Comparison of ENCODE assay signal across 8 cellular contexts in the genomic region with DNA sequence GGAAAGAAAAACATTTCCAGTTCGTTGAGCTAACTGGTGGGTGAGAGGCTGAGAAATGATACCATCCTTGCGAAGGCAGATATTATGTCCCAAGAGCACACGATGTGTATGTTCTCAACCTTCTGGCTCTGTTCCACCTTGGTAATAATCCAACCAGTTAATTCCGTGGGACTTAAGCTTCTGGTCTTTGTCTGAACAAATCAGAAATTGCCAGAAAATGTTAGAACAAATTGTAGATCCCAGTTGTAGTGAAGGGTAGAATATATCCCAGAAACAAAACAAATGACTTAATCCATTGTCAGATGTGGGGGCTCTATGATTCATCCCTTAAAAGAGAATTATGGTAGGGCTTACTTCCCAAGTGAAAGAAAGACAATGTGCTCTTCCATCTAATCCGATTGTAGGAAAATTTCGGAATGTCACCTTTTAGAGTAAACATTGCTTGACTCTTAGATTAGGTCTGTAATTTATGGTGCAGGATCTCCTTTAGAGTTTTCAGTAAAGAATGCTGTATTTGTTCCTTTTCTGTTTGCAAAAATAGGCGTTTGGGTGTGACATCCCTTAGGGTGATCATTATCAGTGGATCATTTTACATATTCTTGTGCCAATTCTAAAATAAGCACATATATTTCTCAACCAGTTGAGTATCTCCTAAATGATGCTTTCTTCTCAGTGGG.
DNase-seq lines count a peak whose midpoint lies in the region; ATAC-seq, FAIRE-seq and TF ChIP-seq lines count a peak whose summit lies in the region.

No MANE protein-coding gene starts in this region.

- H3K36me3 ChIP-seq in adrenal gland (replicated peaks in 1 of 2) (no peaks in the 10 kb centered on the region), keratinocyte (ENCODE audit: control insufficient read depth in 2 of 2, extremely low read depth in 1 of 2, insufficient read depth in 2 of 2, low read length in 2 of 2) (no peaks in the 10 kb centered on the region)

- no peaks in the 10 kb centered on the region for H3K9me1 ChIP-seq in keratinocyte (ENCODE audit: control insufficient read depth, extremely low read depth, insufficient read depth, low read length)

- peak overlapping the region; percentile 95 for H3K9ac ChIP-seq in keratinocyte (ENCODE audit: control insufficient read depth, extremely low read depth, insufficient read depth, low read length)

- H3K27me3 ChIP-seq in adrenal gland (no peaks in the 10 kb centered on the region), keratinocyte (ENCODE audit: control insufficient read depth, extremely low read depth, insufficient read depth, low read length) (no peaks in the 10 kb centered on the region)

- no peak overlapping the region for H2AFZ ChIP-seq in keratinocyte (ENCODE audit: control insufficient read depth, low read length)

- peak overlapping the region in 1 of 4 donors; percentile 30 for H3K4me3 ChIP-seq in adrenal gland
- H3K4me3 ChIP-seq in keratinocyte (ENCODE audit: control insufficient read depth in 2 of 3, extremely low read depth in 1 of 3, insufficient read depth in 2 of 3, low read depth in 1 of 3, low read length in 3 of 3) = peak overlapping the region in 2 of 3 experiments; percentile 36 to 56

- WGBS in adrenal gland, 4 donors = 26 to 37% (median 28%) methylated on average over 7 of the region's 7 CpGs

- TF ChIP-seq POLR2A in adrenal gland (IDR thresholded peaks at IDR 0.05) = no peak

- H3K4me2 ChIP-seq in keratinocyte (ENCODE audit: control insufficient read depth, extremely low read depth, insufficient read depth, low read depth, low read length) = peak overlapping the region; percentile 96

- ATAC-seq in HG03439 (IDR thresholded peaks at IDR 0.05; ENCODE audit: unreplicated experiment) (no peak), GM18498 (IDR thresholded peaks at IDR 0.05; ENCODE audit: unreplicated experiment) (no peak)

- intact Hi-C loops in adrenal gland (cut with DNase I) = no loop called here

- H3K27ac ChIP-seq in adrenal gland (peak overlapping the region in 4 of 5 donors; percentile 48 to 85 (median 64)), keratinocyte (ENCODE audit: control insufficient read depth, insufficient read depth, low read length) (peak overlapping the region; percentile 100), substantia nigra (ENCODE audit: low read depth, low read length, poor library complexity, severe bottlenecking) (peak overlapping the region; percentile 52)

- no peaks in the 10 kb centered on the region for H3K79me2 ChIP-seq in keratinocyte (ENCODE audit: control insufficient read depth, insufficient read depth, low read length)

- H3K4me1 ChIP-seq in adrenal gland (replicated peaks in 1 of 2) (peaks cover 0 to 26% of the 10 kb centered on the region in 2 donors), keratinocyte (ENCODE audit: control insufficient read depth, extremely low read depth, insufficient read depth, low read length) (peaks cover 38% of the 10 kb centered on the region)

- DNase-seq in ACHN = peak; percentile 50
- DNase-seq in HK-2 (ENCODE audit: unreplicated experiment) = peak; percentile 36
- DNase-seq in adrenal gland = no peak
- DNase-seq in keratinocyte (ENCODE audit: low read depth, low spot score) = peak; percentile 41
- DNase-seq in substantia nigra (lab: John Stamatoyannopoulos, UW) = peak in 1 of 49 donors; percentile 2
- no peak for DNase-seq in NCI-H146 (lab: John Stamatoyannopoulos, UW)

- no peak for FAIRE-seq in keratinocyte (lab: Jason Lieb, UNC)

- TF ChIP-seq CTCF in adrenal gland (IDR thresholded peaks at IDR 0.05) (no peak), keratinocyte (optimal IDR thresholded peaks at IDR 0.05 in 1 of 3, IDR thresholded peaks at IDR 0.05 in 1 of 3, conservative IDR thresholded peaks at IDR 0.05 in 1 of 3; ENCODE audit: extremely low read depth in 1 of 3, insufficient read depth in 2 of 3, low read length in 3 of 3) (no peak)

- dilution Hi-C loops in keratinocyte (cut with MboI; ENCODE audit: extremely low pct_ligation_motif_present, low sequenced_read_pairs) = no loop called here

- in situ Hi-C loops in ACHN (cut with HindIII; ENCODE audit: low pct_ligation_motif_present, low pct_unique_long_range_greater_than_20kb, low sequenced_read_pairs) = no loop called here

- H4K20me1 ChIP-seq in keratinocyte (ENCODE audit: control insufficient read depth, extremely low read depth, insufficient read depth, low read length) = no peaks in the 10 kb centered on the region

- H3K9me3 ChIP-seq in adrenal gland (replicated peaks in 1 of 3) (no peaks in the 10 kb centered on the region), keratinocyte (ENCODE audit: control insufficient read depth, low read depth, low read length) (no peaks in the 10 kb centered on the region)

Comparison
In these comparisons a context has a peak if more than half of its experiments do, and no peak if none do; other contexts are left out.
1. DNase-seq: peak in ACHN (single experiment), HK-2 (single experiment) and keratinocyte (single experiment); none in adrenal gland (0 of 7) and NCI-H146 (single experiment).
2. Peak in every context shown above with its lines, with median percentiles within 50 percentile points of each other: H3K27ac ChIP-seq.